ENCODE assay signal across 19 cellular contexts in genomic region chr2:177247693-177248262, GRCh38. TPM values are rescaled to one million over a fixed set of nuclear protein-coding genes. Genes with fewer than 3 reads are reported as not detected.
DNase-seq lines count a peak whose midpoint lies in the region; ATAC-seq, FAIRE-seq and TF ChIP-seq lines count a peak whose summit lies in the region.
"Had no signal": no experiment of that assay in that cellular context is flagged by ENCODE, and none has a peak within 500 bp of the region (broad histone marks: within the 10 kb centered on the region; RNA-seq: fewer than 3 reads in every experiment).

No MANE protein-coding gene starts in this region.

- no peak for FAIRE-seq in GM12878 (lab: Jason Lieb, UNC)

- H4K8ac ChIP-seq in mesenchymal stem cell (ENCODE audit: low read length): no peak overlapping the region

- SMC1A ChIA-PET in GM12878 (lab: Charles Lee; ENCODE audit: uncharacterized antibody, unreplicated experiment): interaction anchor here (0.9 to 3.5 kb wide), 3 partner anchors 9 to 84 kb away, joined by 4 to 7 read pairs (median 7); no protein-coding TSS in a partner anchor

- H3K14ac ChIP-seq in mesenchymal stem cell (ENCODE audit: low read length in 2 of 2): no peak overlapping the region

- H2AFZ ChIP-seq in GM12878 (ENCODE audit: control insufficient read depth, low read depth, low read length) (no peak overlapping the region), mesenchymal stem cell (ENCODE audit: low read depth, low read length) (no peak overlapping the region)

- H4K91ac ChIP-seq in mesenchymal stem cell (ENCODE audit: low read length): no peak overlapping the region

- DNase-seq in left ventricle myocardium superior (no peak), right atrium auricular region (ENCODE audit: low spot score) (no peak), GM12878 (ENCODE audit: low read depth, low spot score) (no peak), mesenchymal stem cell (no peak), HUDEP-2 (lab: John Stamatoyannopoulos, UW; ENCODE audit: unreplicated experiment in 76 of 76) (no peak), NCI-H2196 treated with DMSO at 0.1 percent for 48 hours (lab: John Stamatoyannopoulos, UW; ENCODE audit: unreplicated experiment) (no peak)
- DNase-seq: activated CD4-positive, alpha-beta T cell treated with anti-CD3 and anti-CD28 coated beads, Interleukin-2, amount 10 ng/mL, durations not matched to agents 24 days and 14 days; activated naive CD8-positive, alpha-beta T cell treated with anti-CD3 and anti-CD28 coated beads, Interleukin-2, amount 10 ng/mL, durations not matched to agents 7 days and 5 days; DMS79 treated with DMSO at 0.1 percent for 48 hours; dorsolateral prefrontal cortex; NCI-H1417; NCI-H2107; occipital lobe; stimulated activated naive B cell treated with anti-CD40 and anti-IgM and Interleukin-4, amounts not matched to agents 10 μg/mL and 1 μg/mL and 100 μg/mL, for 72 hours; T-helper 1 cell; thyroid gland had no signal

- H2BK12ac ChIP-seq in mesenchymal stem cell (ENCODE audit: low read length in 2 of 2): no peak overlapping the region

- H3K27me3 ChIP-seq in right atrium auricular region (no peaks in the 10 kb centered on the region), GM12878 (replicated peaks in 1 of 2; ENCODE audit: control insufficient read depth in 2 of 2, insufficient read depth in 2 of 2, low read length in 1 of 2) (no peaks in the 10 kb centered on the region), mesenchymal stem cell (ENCODE audit: control insufficient read depth in 1 of 2, insufficient read depth in 1 of 2, low read length in 2 of 2) (no peaks in the 10 kb centered on the region)
- H3K27me3 ChIP-seq: dorsolateral prefrontal cortex, thyroid gland had no signal

- in situ Hi-C loops in GM12878 (cut with MboI): no loop called here

- no peaks in the 10 kb centered on the region for H3K36me3 ChIP-seq in right atrium auricular region
- peaks cover 0 to 5% of the 10 kb centered on the region in 2 experiments; a peak in 2 of 4 replicates for H3K36me3 ChIP-seq in GM12878 (ENCODE audit: control insufficient read depth in 2 of 2, insufficient read depth in 2 of 2, low read length in 1 of 2)
- peaks cover 3 to 44% of the 10 kb centered on the region in 2 experiments for H3K36me3 ChIP-seq in mesenchymal stem cell (ENCODE audit: control insufficient read depth in 1 of 2, insufficient read depth in 2 of 2, low read depth in 1 of 2, low read length in 2 of 2)
- H3K36me3 ChIP-seq: thyroid gland had no signal

- CTCF ChIA-PET in GM12878 (lab: Yijun Ruan, JAX): interaction anchor here (1.1 to 2.2 kb wide), 2 partner anchors 8 to 48 kb away, joined by 3 to 4 read pairs; no protein-coding TSS in a partner anchor

- TF ChIP-seq POLR2A in GM12878 (IDR thresholded peaks at IDR 0.05; ENCODE audit: low read depth, low read length): no peak

- H2AK5ac ChIP-seq in mesenchymal stem cell (ENCODE audit: low read length, severe bottlenecking): peak overlapping the region; percentile 3

- peaks cover 0 to 99% of the 10 kb centered on the region in 2 donors for H3K4me1 ChIP-seq in right atrium auricular region
- no peaks in the 10 kb centered on the region; the same call in 1 of the 2 replicates for H3K4me1 ChIP-seq in GM12878 (ENCODE audit: control insufficient read depth, insufficient read depth, low read length)
- H3K4me1 ChIP-seq in mesenchymal stem cell (ENCODE audit: control insufficient read depth, insufficient read depth, low read depth, low read length): peaks cover 15% of the 10 kb centered on the region

- peak; percentile 14 for ATAC-seq in left ventricle myocardium superior
- no peak for ATAC-seq in GM12878
- no peak for ATAC-seq in GM19324 (IDR thresholded peaks at IDR 0.05; ENCODE audit: low FRiP score, unreplicated experiment)
- ATAC-seq: esophagus mucosa; sciatic nerve; stimulated activated naive B cell treated with anti-CD40 and anti-IgM and Interleukin-4, amounts not matched to agents 10 μg/mL and 1 μg/mL and 100 μg/mL, for 72 hours had no signal

- no peak overlapping the region for H2BK120ac ChIP-seq in mesenchymal stem cell (ENCODE audit: low read depth, low read length)

- no peak for TF ChIP-seq RAD21 in GM12878 (IDR thresholded peaks at IDR 0.05; ENCODE audit: insufficient read depth, low read depth, low read length)

- H3K23ac ChIP-seq in mesenchymal stem cell (ENCODE audit: low read length in 2 of 2): no peak overlapping the region

- peaks cover 6% of the 10 kb centered on the region for H4K20me1 ChIP-seq in GM12878 (ENCODE audit: control insufficient read depth, insufficient read depth)

- no peak overlapping the region for H3K4me3 ChIP-seq in right atrium auricular region
- no peak overlapping the region for H3K4me3 ChIP-seq in GM12878
- no peak overlapping the region for H3K4me3 ChIP-seq in mesenchymal stem cell (ENCODE audit: insufficient read depth in 1 of 2, low read depth in 1 of 2, low read length in 2 of 2)
- H3K4me3 ChIP-seq: dorsolateral prefrontal cortex, thyroid gland had no signal

- H3K79me1 ChIP-seq in mesenchymal stem cell (replicated peaks; ENCODE audit: low read length, poor library complexity, severe bottlenecking): no peaks in the 10 kb centered on the region

- H3K79me2 ChIP-seq in GM12878 (ENCODE audit: control insufficient read depth, insufficient read depth, low read length): peaks cover 79% of the 10 kb centered on the region

- no peak overlapping the region for H3K4me2 ChIP-seq in GM12878 (ENCODE audit: control insufficient read depth, insufficient read depth)
- H3K4me2 ChIP-seq in mesenchymal stem cell (ENCODE audit: low read length, poor library complexity, severe bottlenecking): no peak overlapping the region

- H3K9me3 ChIP-seq in right atrium auricular region (no peaks in the 10 kb centered on the region), GM12878 (replicated peaks; ENCODE audit: control insufficient read depth, insufficient read depth, low read length) (no peaks in the 10 kb centered on the region), mesenchymal stem cell (ENCODE audit: control insufficient read depth, low read length) (no peaks in the 10 kb centered on the region)
- H3K9me3 ChIP-seq: thyroid gland had no signal

- H3K27ac ChIP-seq in right atrium auricular region: peak overlapping the region in 1 of 2 donors; percentile 45
- H3K27ac ChIP-seq in GM12878 (ENCODE audit: control insufficient read depth, insufficient read depth): no peak overlapping the region
- H3K27ac ChIP-seq in mesenchymal stem cell (ENCODE audit: low read length, poor library complexity, severe bottlenecking): no peak overlapping the region

- intact Hi-C loops in left ventricle myocardium superior (cut with micrococcal nuclease): no loop called here
- intact Hi-C loops in GM12878 (cut with micrococcal nuclease; ENCODE audit: unreplicated experiment): no loop called here

- H2BK15ac ChIP-seq in mesenchymal stem cell (ENCODE audit: low read depth, poor library complexity, severe bottlenecking): no peak overlapping the region

- no peak for TF ChIP-seq CTCF in right atrium auricular region (IDR thresholded peaks at IDR 0.05)
- no peak for TF ChIP-seq CTCF in GM12878 (IDR thresholded peaks at IDR 0.05 in 2 of 3, conservative IDR thresholded peaks at IDR 0.05 in 1 of 3; ENCODE audit: control insufficient read depth in 2 of 3, extremely low read depth in 1 of 3, insufficient read depth in 1 of 3, low read depth in 3 of 3, low read length in 3 of 3)

- over 99% methylated on average over 6 of the region's 6 CpGs for WGBS in GM12878 (ENCODE audit: insufficient coverage, insufficient replicate concordance, low lambda C conversion rate, missing lambda C conversion rate)
- 95% methylated on average over 6 of the region's 6 CpGs for WGBS in mesenchymal stem cell

- H3K9ac ChIP-seq in GM12878 (ENCODE audit: control insufficient read depth, insufficient read depth, low read length): no peak overlapping the region
- H3K9ac ChIP-seq in mesenchymal stem cell (ENCODE audit: low read length): no peak overlapping the region

- H2BK5ac ChIP-seq in mesenchymal stem cell (ENCODE audit: low read depth, low read length, poor library complexity, severe bottlenecking): no peak overlapping the region

- no TSS peak for BruUV-seq in GM12878 (replicated peaks; lab: Mats Ljungman, UMichigan)

- no peak overlapping the region for H3K18ac ChIP-seq in mesenchymal stem cell (ENCODE audit: low read depth in 1 of 2, low read length in 2 of 2)

- RAD21 ChIA-PET in GM12878 (lab: Charles Lee; ENCODE audit: unreplicated experiment): no interaction called here

- TF ChIP-seq EP300 in GM12878 (IDR thresholded peaks at IDR 0.05; ENCODE audit: borderline replicate concordance in 1 of 2, control insufficient read depth in 1 of 2, low read depth in 2 of 2, low read length in 2 of 2): no peak

- H3K4ac ChIP-seq in mesenchymal stem cell (ENCODE audit: low read depth in 1 of 2, low read length in 2 of 2): no peak overlapping the region

- POLR2A ChIA-PET in GM12878 (lab: Charles Lee): interaction anchor here (0.7 kb wide), 1 partner anchor 9 kb away, joined by 7 read pairs; no protein-coding TSS in a partner anchor

RNA-seq across cellular contexts. Expression of gene NFE2L2, which starts 16.7 kb away (rescaled TPM):
- total RNA-seq in left ventricle myocardium superior (50.6 TPM), right atrium auricular region (10 to 100 TPM; 68.2 to 84.1 TPM), GM12878 (2014; rRNA removed) (24.7 and 25.6 TPM in 2 replicates), GM12878 (2014; rRNA removed; fragmentation: Illumina TruSeq; extraction: Trizol) (37.9 and 40.8 TPM in 2 replicates), GM12878 (2021) (33.3 and 34.6 TPM in 2 replicates)
- total RNA-seq in GM12878 (2013; cell fraction: nucleolus; rRNA removed): 84.1 and 88.2 TPM in 2 replicates
- polyA plus RNA-seq in GM12878 (2011; ENCODE audit: low read depth): 16.9 TPM
- polyA plus RNA-seq in GM12878 (2011; rRNA removed) (69.8 and 74.4 TPM in 2 replicates), GM12878 (2014; fragmentation: Illumina TruSeq; extraction: Trizol) (53.8 and 62.5 TPM in 2 replicates), GM12878 (2014; fragmentation: Nextera tagmentation; extraction: Ambion mirVana) (10 to 100 TPM; 18.4 to 26.6 TPM), GM12878 (2014; rRNA removed) (23.2 and 28.7 TPM in 2 replicates), GM12878 (2016; fragmentation: Nextera tagmentation; extraction: Ambion mirVana) (10 to 100 TPM; 41.1 to 43.9 TPM)
- polyA plus RNA-seq in GM12878 (2011; cell fraction: cytosol; rRNA removed): 42.8 and 43.2 TPM in 2 replicates
- 42.6 and 56.3 TPM in 2 replicates for polyA plus RNA-seq in GM12878 (2011; cell fraction: nucleus; rRNA removed)
- polyA plus RNA-seq in GM12878 (2012): 19.1 and 28.9 TPM in 2 replicates
- 60.6 and 80.9 TPM in 2 replicates for polyA minus RNA-seq in GM12878 (2011; rRNA and poly(A)+ RNA removed)
- 21.4 and 27.0 TPM in 2 replicates for polyA minus RNA-seq in GM12878 (2011; cell fraction: cytosol; rRNA and poly(A)+ RNA removed)
- polyA minus RNA-seq in GM12878 (2011; cell fraction: nucleus; rRNA and poly(A)+ RNA removed): 28.7 and 37.0 TPM in 2 replicates
- polyA plus RNA-seq in mesenchymal stem cell (2013, experiment 1 of 2): 73.3 TPM
- polyA plus RNA-seq in mesenchymal stem cell (2013, experiment 2 of 2): 78.2 TPM

RNA-seq across cellular contexts. Expression of gene HNRNPA3, which starts 35.2 kb away (rescaled TPM):
- total RNA-seq in left ventricle myocardium superior (70.4 TPM), right atrium auricular region (10 to 100 TPM; 24.1 to 28.1 TPM), GM12878 (2014; rRNA removed) (38.3 and 40.4 TPM in 2 replicates), GM12878 (2014; rRNA removed; fragmentation: Illumina TruSeq; extraction: Trizol) (64.5 and 69.7 TPM in 2 replicates), GM12878 (2021) (267 and 271 TPM in 2 replicates)
- 156 and 159 TPM in 2 replicates for total RNA-seq in GM12878 (2013; cell fraction: nucleolus; rRNA removed)
- polyA plus RNA-seq in GM12878 (2011; ENCODE audit: low read depth): 136 TPM
- polyA plus RNA-seq in GM12878 (2011; rRNA removed) (191 and 282 TPM in 2 replicates), GM12878 (2014; fragmentation: Illumina TruSeq; extraction: Trizol) (343 and 435 TPM in 2 replicates), GM12878 (2014; fragmentation: Nextera tagmentation; extraction: Ambion mirVana) (100 to 1,000 TPM; 221 to 285 TPM), GM12878 (2014; rRNA removed) (293 and 302 TPM in 2 replicates), GM12878 (2016; fragmentation: Nextera tagmentation; extraction: Ambion mirVana) (100 to 1,000 TPM; 135 to 141 TPM)
- polyA plus RNA-seq in GM12878 (2011; cell fraction: cytosol; rRNA removed): 65.8 TPM in 2 replicates
- polyA plus RNA-seq in GM12878 (2011; cell fraction: nucleus; rRNA removed): 99.4 and 152 TPM in 2 replicates
- polyA plus RNA-seq in GM12878 (2012): 279 and 381 TPM in 2 replicates
- 25.9 and 39.1 TPM in 2 replicates for polyA minus RNA-seq in GM12878 (2011; rRNA and poly(A)+ RNA removed)
- 29.8 and 31.5 TPM in 2 replicates for polyA minus RNA-seq in GM12878 (2011; cell fraction: cytosol; rRNA and poly(A)+ RNA removed)
- polyA minus RNA-seq in GM12878 (2011; cell fraction: nucleus; rRNA and poly(A)+ RNA removed): 37.6 and 51.6 TPM in 2 replicates
- 192 TPM for polyA plus RNA-seq in mesenchymal stem cell (2013, experiment 1 of 2)
- polyA plus RNA-seq in mesenchymal stem cell (2013, experiment 2 of 2): 202 TPM
